In the genomic region with DNA sequence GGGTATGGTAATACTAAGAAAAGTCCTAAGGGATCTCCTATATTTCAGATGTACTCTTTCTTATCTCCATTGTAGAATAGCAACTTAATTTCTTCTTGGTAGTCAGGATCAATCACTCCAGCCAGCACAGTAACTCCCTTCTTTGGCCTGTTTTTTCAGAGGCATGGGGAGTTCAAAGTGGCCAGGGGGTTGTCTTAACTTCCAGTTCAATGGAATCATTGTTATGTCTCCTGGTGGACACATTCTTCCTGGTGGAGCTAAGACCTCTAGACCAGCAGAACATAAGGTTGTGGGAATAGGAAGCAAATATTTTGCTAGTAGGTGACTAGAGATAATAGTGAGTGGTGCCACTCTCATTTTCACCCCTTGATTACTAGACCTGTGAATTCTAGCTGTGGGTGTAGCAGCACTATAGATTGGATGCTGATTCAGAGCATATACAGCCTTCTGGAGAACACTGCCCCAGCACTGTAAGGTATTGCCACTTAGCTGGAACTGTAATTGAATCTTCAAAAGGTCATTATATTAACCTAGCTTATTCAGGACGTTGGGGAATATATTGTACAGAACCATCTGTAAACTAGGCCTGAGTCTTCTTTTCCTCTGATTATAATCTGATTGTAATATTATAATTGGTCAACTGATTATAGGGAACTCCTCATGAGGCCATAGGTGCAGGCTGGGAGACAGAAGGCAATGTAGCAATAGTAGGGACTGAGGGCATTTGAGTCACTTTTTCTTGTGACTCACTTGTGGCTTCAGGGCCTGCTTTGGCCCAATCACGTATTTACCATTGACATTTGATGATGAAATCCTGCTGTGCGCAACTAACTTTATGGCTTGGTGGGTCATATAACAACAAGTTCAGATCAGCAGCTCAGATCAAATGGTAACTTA, we compare ENCODE assay signal across 9 cellular contexts.
DNase-seq lines count a peak whose midpoint lies in the region; TF ChIP-seq lines count a peak whose summit lies in the region.
"Had no signal": no experiment of that assay in that cellular context is flagged by ENCODE, and none has a peak within 500 bp of the region (broad histone marks: within the 10 kb centered on the region; RNA-seq: fewer than 3 reads in every experiment).

No MANE protein-coding gene starts in this region.

- BruUV-seq in Calu3 (replicated peaks; lab: Mats Ljungman, UMichigan), result no TSS peak

- intact Hi-C loops in posterior vena cava (cut with DNase I), result no loop called here
- intact Hi-C loops in Calu3 (cut with micrococcal nuclease; ENCODE audit: unreplicated experiment), result no loop called here

- TF ChIP-seq CTCF in fibroblast of villous mesenchyme (IDR thresholded peaks at IDR 0.05; ENCODE audit: insufficient read depth, low read depth, low read length) (no peak), Calu3 (IDR thresholded peaks at IDR 0.05; ENCODE audit: unreplicated experiment) (no peak)

- CTCF ChIA-PET in Calu3 (lab: Charles Lee), result interaction anchor here (0.6 kb wide), 1 partner anchor 332 kb away, joined by 3 read pairs; no protein-coding TSS in a partner anchor

- H3K36me3 Mint-ChIP-seq in Calu3 (ENCODE audit: insufficient read depth, unreplicated experiment), result no peaks in the 10 kb centered on the region
- H3K36me3 Mint-ChIP-seq: brain had no signal

- no peak overlapping the region for H3K4me3 Mint-ChIP-seq in Calu3 (ENCODE audit: low read depth, unreplicated experiment)
- H3K4me3 Mint-ChIP-seq: brain had no signal

- H3K27ac Mint-ChIP-seq in Calu3 (ENCODE audit: unreplicated experiment), result no peak overlapping the region
- H3K27ac Mint-ChIP-seq: brain had no signal

- no peaks in the 10 kb centered on the region for H3K9me3 Mint-ChIP-seq in Calu3 (ENCODE audit: low read depth, unreplicated experiment)

- no peak overlapping the region for H3K4me3 ChIP-seq in fibroblast of villous mesenchyme (ENCODE audit: low read depth, low read length)

- H3K27me3 Mint-ChIP-seq in Calu3 (ENCODE audit: unreplicated experiment), result no peaks in the 10 kb centered on the region

- peaks cover under 1% of the 10 kb centered on the region for H3K4me1 Mint-ChIP-seq in Calu3 (ENCODE audit: low read depth, unreplicated experiment)
- H3K4me1 Mint-ChIP-seq: brain had no signal

- in situ Hi-C loops in SK-MEL-5 (cut with HindIII; ENCODE audit: low pct_unique_long_range_greater_than_20kb, low sequenced_read_pairs), result no loop called here

- peak; percentile 7 to 22 for DNase-seq in stimulated activated CD4-positive, alpha-beta T cell treated with anti-CD3 and anti-CD28 coated beads, Interleukin-15, amount 100 ng/mL, for 48 hours (ENCODE audit: low read depth in 2 of 2)
- no peak for DNase-seq in stimulated activated CD4-positive, alpha-beta T cell treated with anti-CD3 and anti-CD28 coated beads, Interleukin-2, amount 100 ng/mL, for 48 hours
- DNase-seq in SK-MEL-5 (ENCODE audit: low read depth, low spot score), result peak; percentile 60
- DNase-seq in fibroblast of villous mesenchyme (ENCODE audit: low read depth), result peak; percentile 96
- no peak for DNase-seq in NCI-H82 treated with DMSO at 0.1 percent for 48 hours (lab: John Stamatoyannopoulos, UW; ENCODE audit: unreplicated experiment)
- DNase-seq in posterior vena cava (ENCODE audit: low spot score), result no peak
- DNase-seq in Calu3, result no peak
- no peak for DNase-seq in NCI-H748 (lab: John Stamatoyannopoulos, UW; ENCODE audit: unreplicated experiment)

Comparison
In these comparisons a context has a peak if more than half of its experiments do, and no peak if none do; other contexts are left out.
1. DNase-seq: peak in stimulated activated CD4-positive, alpha-beta T cell treated with anti-CD3 and anti-CD28 coated beads, Interleukin-15, amount 100 ng/mL, for 48 hours (2 of 2), SK-MEL-5 (single experiment) and fibroblast of villous mesenchyme (single experiment); none in stimulated activated CD4-positive, alpha-beta T cell treated with anti-CD3 and anti-CD28 coated beads, Interleukin-2, amount 100 ng/mL, for 48 hours (0 of 2), NCI-H82 treated with DMSO at 0.1 percent for 48 hours (single experiment), posterior vena cava (single experiment), Calu3 (single experiment) and NCI-H748 (single experiment).